In genomic region chr1:62989497-62989896, GRCh38 we compare ENCODE assay signal across 2 cellular contexts.
TF ChIP-seq lines count a peak whose summit lies in the region.

No MANE protein-coding gene starts in this region.

TF ChIP-seq in IMR-90, 13 proteins besides CTCF, POLR2A, EP300 and RAD21:
- TF ChIP-seq MAZ (IDR thresholded peaks at IDR 0.05; ENCODE audit: borderline replicate concordance, low read depth, low read length), result no peak
- no peak for TF ChIP-seq BHLHE40 (IDR thresholded peaks at IDR 0.05; ENCODE audit: low read depth, low read length)
- no peak for TF ChIP-seq SMC3 (IDR thresholded peaks at IDR 0.05; ENCODE audit: low read depth, low read length)

TF ChIP-seq in K562, 482 proteins besides CTCF, POLR2A, EP300 and RAD21:
- TF ChIP-seq HES1 (IDR thresholded peaks at IDR 0.05; ENCODE audit: low read depth) (no peak), MAX (CRISPR knock-in tag; IDR thresholded peaks at IDR 0.05) (no peak), ZNF184 (CRISPR knock-in tag; IDR thresholded peaks at IDR 0.05) (no peak), ZNF212 (CRISPR knock-in tag; IDR thresholded peaks at IDR 0.05) (no peak)
